Comparison of ENCODE assay signal across 1 cellular context in genomic region chr1:231699769-231700168, GRCh38.
TF ChIP-seq lines count a peak whose summit lies in the region.

No MANE protein-coding gene starts in this region.

TF ChIP-seq in GM23338, 12 proteins besides CTCF, POLR2A, EP300 and RAD21:
- TF ChIP-seq ZNF462 (CRISPR knock-in tag; IDR thresholded peaks at IDR 0.05) (no peak), JUNB (IDR thresholded peaks at IDR 0.05; ENCODE audit: unreplicated experiment) (no peak), ZNF331 (CRISPR knock-in tag; IDR thresholded peaks at IDR 0.05; ENCODE audit: low read depth) (no peak), CREB1 (CRISPR knock-in tag; IDR thresholded peaks at IDR 0.05; ENCODE audit: low read depth) (no peak), STAT1 (IDR thresholded peaks at IDR 0.05; ENCODE audit: unreplicated experiment) (no peak), POLR2AphosphoS5 (IDR thresholded peaks at IDR 0.05; ENCODE audit: low read depth) (no peak), ZNF114 (CRISPR knock-in tag; IDR thresholded peaks at IDR 0.05) (no peak), EZH2 (IDR thresholded peaks at IDR 0.05; ENCODE audit: low read depth, unreplicated experiment) (no peak), EZH2phosphoT487 (IDR thresholded peaks at IDR 0.05; ENCODE audit: unreplicated experiment) (no peak), NANOG (IDR thresholded peaks at IDR 0.05; ENCODE audit: borderline replicate concordance) (no peak)
- TF ChIP-seq, protein P1, sequence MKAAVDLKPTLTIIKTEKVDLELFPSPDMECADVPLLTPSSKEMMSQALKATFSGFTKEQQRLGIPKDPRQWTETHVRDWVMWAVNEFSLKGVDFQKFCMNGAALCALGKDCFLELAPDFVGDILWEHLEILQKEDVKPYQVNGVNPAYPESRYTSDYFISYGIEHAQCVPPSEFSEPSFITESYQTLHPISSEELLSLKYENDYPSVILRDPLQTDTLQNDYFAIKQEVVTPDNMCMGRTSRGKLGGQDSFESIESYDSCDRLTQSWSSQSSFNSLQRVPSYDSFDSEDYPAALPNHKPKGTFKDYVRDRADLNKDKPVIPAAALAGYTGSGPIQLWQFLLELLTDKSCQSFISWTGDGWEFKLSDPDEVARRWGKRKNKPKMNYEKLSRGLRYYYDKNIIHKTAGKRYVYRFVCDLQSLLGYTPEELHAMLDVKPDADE (IDR thresholded peaks at IDR 0.05): no peak
- TF ChIP-seq, protein P2, sequence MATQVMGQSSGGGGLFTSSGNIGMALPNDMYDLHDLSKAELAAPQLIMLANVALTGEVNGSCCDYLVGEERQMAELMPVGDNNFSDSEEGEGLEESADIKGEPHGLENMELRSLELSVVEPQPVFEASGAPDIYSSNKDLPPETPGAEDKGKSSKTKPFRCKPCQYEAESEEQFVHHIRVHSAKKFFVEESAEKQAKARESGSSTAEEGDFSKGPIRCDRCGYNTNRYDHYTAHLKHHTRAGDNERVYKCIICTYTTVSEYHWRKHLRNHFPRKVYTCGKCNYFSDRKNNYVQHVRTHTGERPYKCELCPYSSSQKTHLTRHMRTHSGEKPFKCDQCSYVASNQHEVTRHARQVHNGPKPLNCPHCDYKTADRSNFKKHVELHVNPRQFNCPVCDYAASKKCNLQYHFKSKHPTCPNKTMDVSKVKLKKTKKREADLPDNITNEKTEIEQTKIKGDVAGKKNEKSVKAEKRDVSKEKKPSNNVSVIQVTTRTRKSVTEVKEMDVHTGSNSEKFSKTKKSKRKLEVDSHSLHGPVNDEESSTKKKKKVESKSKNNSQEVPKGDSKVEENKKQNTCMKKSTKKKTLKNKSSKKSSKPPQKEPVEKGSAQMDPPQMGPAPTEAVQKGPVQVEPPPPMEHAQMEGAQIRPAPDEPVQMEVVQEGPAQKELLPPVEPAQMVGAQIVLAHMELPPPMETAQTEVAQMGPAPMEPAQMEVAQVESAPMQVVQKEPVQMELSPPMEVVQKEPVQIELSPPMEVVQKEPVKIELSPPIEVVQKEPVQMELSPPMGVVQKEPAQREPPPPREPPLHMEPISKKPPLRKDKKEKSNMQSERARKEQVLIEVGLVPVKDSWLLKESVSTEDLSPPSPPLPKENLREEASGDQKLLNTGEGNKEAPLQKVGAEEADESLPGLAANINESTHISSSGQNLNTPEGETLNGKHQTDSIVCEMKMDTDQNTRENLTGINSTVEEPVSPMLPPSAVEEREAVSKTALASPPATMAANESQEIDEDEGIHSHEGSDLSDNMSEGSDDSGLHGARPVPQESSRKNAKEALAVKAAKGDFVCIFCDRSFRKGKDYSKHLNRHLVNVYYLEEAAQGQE (IDR thresholded peaks at IDR 0.05; ENCODE audit: unreplicated experiment): no peak
